ENCODE assay signal across 25 cellular contexts in the genomic region with DNA sequence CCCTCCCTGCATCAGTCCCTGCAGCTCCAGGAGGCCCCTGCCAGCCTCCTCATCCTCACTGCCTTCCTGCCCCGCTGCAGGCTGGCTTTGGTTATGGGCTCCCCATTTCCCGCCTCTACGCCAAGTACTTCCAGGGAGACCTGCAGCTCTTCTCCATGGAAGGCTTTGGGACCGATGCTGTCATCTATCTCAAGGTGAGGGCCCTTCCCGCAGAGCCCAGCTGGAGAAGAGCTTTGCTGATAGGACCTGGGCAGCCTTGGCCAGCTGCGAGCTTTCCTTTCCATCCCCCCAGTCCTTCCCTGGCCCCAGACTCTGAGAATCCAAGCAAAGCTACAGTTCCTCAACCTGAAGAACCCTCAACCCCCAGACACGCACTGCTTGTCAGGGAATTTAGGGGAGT. TPM values are rescaled to one million over a fixed set of nuclear protein-coding genes. Genes with fewer than 3 reads are reported as not detected.
A peak's percentile ranks its signal among the peaks of the same experiment; 100 is the strongest.
DNase-seq lines count a peak whose midpoint lies in the region; ATAC-seq, FAIRE-seq and TF ChIP-seq lines count a peak whose summit lies in the region.
"Had no signal": no experiment of that assay in that cellular context is flagged by ENCODE, and none has a peak within 500 bp of the region (broad histone marks: within the 10 kb centered on the region; RNA-seq: fewer than 3 reads in every experiment).

No MANE protein-coding gene starts in this region.

- H3K36me3 ChIP-seq in neuronal stem cell (replicated peaks in 1 of 2; ENCODE audit: control insufficient read depth in 2 of 2, insufficient read depth in 2 of 2, low read length in 2 of 2) (peaks cover 17 to 43% of the 10 kb centered on the region in 2 donors), tibial artery (peaks cover 33 to 65% (median 58%) of the 10 kb centered on the region in 3 donors)
- H3K36me3 ChIP-seq in CD8-positive, alpha-beta memory T cell (ENCODE audit: insufficient read depth, low read length): no peaks in the 10 kb centered on the region

- peaks cover 21 to 25% of the 10 kb centered on the region in 2 donors for H3K4me1 ChIP-seq in neuronal stem cell (ENCODE audit: control insufficient read depth in 2 of 2, insufficient read depth in 1 of 2, low read depth in 1 of 2, low read length in 2 of 2)
- peaks cover 13 to 31% (median 29%) of the 10 kb centered on the region in 4 donors for H3K4me1 ChIP-seq in tibial artery
- H3K4me1 ChIP-seq in CD8-positive, alpha-beta memory T cell (ENCODE audit: insufficient read depth, low read length): no peaks in the 10 kb centered on the region

- no peak overlapping the region for H2BK5ac ChIP-seq in neuronal stem cell (ENCODE audit: low read length)

- H3K79me1 ChIP-seq in neuronal stem cell (ENCODE audit: low read depth, low read length): peaks cover 2% of the 10 kb centered on the region

- peak overlapping the region; percentile 23 for H3K4ac ChIP-seq in neuronal stem cell (ENCODE audit: low read length)

- H2AFZ ChIP-seq in neuronal stem cell (ENCODE audit: low read length): no peak overlapping the region

- peak overlapping the region; percentile 21 for H3K9ac ChIP-seq in neuronal stem cell (ENCODE audit: low read depth, low read length, poor library complexity)
- H3K9ac ChIP-seq: BLaER1 treated with 17β-estradiol and CSF1 and Interleukin-3, amounts not matched to agents 10 nM and 100 nM; KMS-11 had no signal

- H3K9me3 Mint-ChIP-seq in effector memory CD8-positive, alpha-beta T cell: no peaks in the 10 kb centered on the region
- H3K9me3 Mint-ChIP-seq in CD8-positive, alpha-beta memory T cell: no peaks in the 10 kb centered on the region
- H3K9me3 Mint-ChIP-seq: CD8-positive, alpha-beta T cell had no signal

- H2AK5ac ChIP-seq in neuronal stem cell (ENCODE audit: low read depth, low read length): no peak overlapping the region

- no peaks in the 10 kb centered on the region for H3K27me3 ChIP-seq in neuronal stem cell (ENCODE audit: control insufficient read depth in 3 of 3, insufficient read depth in 3 of 3, low read depth in 1 of 3, low read length in 3 of 3)
- no peaks in the 10 kb centered on the region for H3K27me3 ChIP-seq in tibial artery
- H3K27me3 ChIP-seq in CD8-positive, alpha-beta memory T cell (ENCODE audit: insufficient read depth, low read length, poor library complexity, severe bottlenecking): no peaks in the 10 kb centered on the region
- H3K27me3 ChIP-seq: BLaER1 treated with 17β-estradiol and CSF1 and Interleukin-3, amounts not matched to agents 10 nM and 100 nM; SJSA1 had no signal

- TF ChIP-seq CTCF in tibial artery (IDR thresholded peaks at IDR 0.05): no peak

- H3K36me3 Mint-ChIP-seq in effector memory CD8-positive, alpha-beta T cell (ENCODE audit: insufficient read depth): peaks cover 7% of the 10 kb centered on the region
- H3K36me3 Mint-ChIP-seq in CD8-positive, alpha-beta memory T cell: peaks cover 0 to 55% (median 3%) of the 10 kb centered on the region in 3 donors

- H2BK120ac ChIP-seq in neuronal stem cell (ENCODE audit: low read depth, low read length): no peak overlapping the region

- intact Hi-C loops in Right ventricle myocardium inferior (cut with DNase I) (no loop called here), left ventricle myocardium superior (cut with micrococcal nuclease) (loop anchor here (10.0 kb wide), 1 partner anchor 56 kb away; the partner anchor contains the start of gene SGCA), tibial artery (cut with DNase I; ENCODE audit: low total_unique reads) (no loop called here), posterior cingulate gyrus (cut with DNase I) (no loop called here)

- no peak overlapping the region for H3K4me3 Mint-ChIP-seq in effector memory CD8-positive, alpha-beta T cell
- no peak overlapping the region for H3K4me3 Mint-ChIP-seq in CD8-positive, alpha-beta memory T cell
- H3K4me3 Mint-ChIP-seq: CD8-positive, alpha-beta T cell had no signal

- no CpG with 5 or more reads among the region's 7 CpGs for WGBS in neuronal stem cell (ENCODE audit: extremely low coverage in 2 of 2, insufficient read length in 2 of 2, insufficient replicate concordance in 1 of 2), 2 donors

- no peak for FAIRE-seq in GM19239 (lab: Jason Lieb, UNC)
- FAIRE-seq: G401.6, GM12892, GM18507, H1 had no signal

- POLR2A ChIA-PET in CD8-positive, alpha-beta memory T cell (lab: Charles Lee): no interaction called here

- no peak overlapping the region for H3K14ac ChIP-seq in neuronal stem cell (ENCODE audit: low read length)

- H3K27ac ChIP-seq in neuronal stem cell (replicated peaks; ENCODE audit: low read length) (no peak overlapping the region), tibial artery (peak overlapping the region; percentile 98 to 99)
- H3K27ac ChIP-seq in CD8-positive, alpha-beta memory T cell (ENCODE audit: low read depth, low read length): no peak overlapping the region
- H3K27ac ChIP-seq: 22Rv1; BLaER1 treated with 17β-estradiol and CSF1 and Interleukin-3, amounts not matched to agents 10 nM and 100 nM; KMS-11; SJSA1 had no signal

- H3K27me3 Mint-ChIP-seq in effector memory CD8-positive, alpha-beta T cell: peaks cover 0 to 9% of the 10 kb centered on the region in 2 donors
- no peaks in the 10 kb centered on the region for H3K27me3 Mint-ChIP-seq in CD8-positive, alpha-beta memory T cell

- no peak overlapping the region for H2BK12ac ChIP-seq in neuronal stem cell (ENCODE audit: low read length)

- no peak overlapping the region for H3K4me2 ChIP-seq in neuronal stem cell (ENCODE audit: insufficient read depth, low read length, poor library complexity, severe bottlenecking)
- H3K4me2 ChIP-seq: BLaER1 treated with 17β-estradiol and CSF1 and Interleukin-3, amounts not matched to agents 10 nM and 100 nM; KMS-11 had no signal

- no peak overlapping the region for H2BK15ac ChIP-seq in neuronal stem cell (ENCODE audit: low read length)

- no peak overlapping the region for H3K4me3 ChIP-seq in neuronal stem cell (ENCODE audit: low read length in 2 of 2)
- no peak overlapping the region for H3K4me3 ChIP-seq in tibial artery
- no peak overlapping the region for H3K4me3 ChIP-seq in CD8-positive, alpha-beta memory T cell (ENCODE audit: low read length)
- H3K4me3 ChIP-seq: BLaER1 treated with 17β-estradiol and CSF1 and Interleukin-3, amounts not matched to agents 10 nM and 100 nM; SJSA1 had no signal

- ATAC-seq in Right ventricle myocardium inferior (no peak), left ventricle myocardium superior (no peak)
- ATAC-seq in effector memory CD8-positive, alpha-beta T cell (replicated peaks): no peak
- ATAC-seq: CD8-positive, alpha-beta T cell had no signal

- DNase-seq in Right ventricle myocardium inferior (ENCODE audit: missing footprints): peak; percentile 49
- DNase-seq in left ventricle myocardium superior: no peak
- DNase-seq in effector memory CD8-positive, alpha-beta T cell: no peak
- no peak for DNase-seq in neuronal stem cell (ENCODE audit: low spot score)
- no peak for DNase-seq in tibial artery
- no peak for DNase-seq in CD8-positive, alpha-beta memory T cell
- DNase-seq in posterior cingulate gyrus: no peak
- DNase-seq in GM19239 (ENCODE audit: insufficient read length, low spot score): no peak
- DNase-seq: Calu3; CD8-positive, alpha-beta T cell; NCI-H1105; NCI-H146; NCI-H2029; NCI-H226; NCI-H510A treated with DMSO at 0.1 percent for 48 hours; NCI-H774; NK-92 treated with Interleukin-12 subunit alpha and Interleukin-12 subunit beta, amount 100 ng/mL, for 24 hours had no signal

- H3K9me3 ChIP-seq in neuronal stem cell (replicated peaks in 1 of 2; ENCODE audit: control insufficient read depth in 2 of 2, insufficient read depth in 1 of 2, low read depth in 1 of 2, low read length in 2 of 2): no peaks in the 10 kb centered on the region
- no peaks in the 10 kb centered on the region for H3K9me3 ChIP-seq in tibial artery
- no peaks in the 10 kb centered on the region for H3K9me3 ChIP-seq in CD8-positive, alpha-beta memory T cell (ENCODE audit: low read length)
- H3K9me3 ChIP-seq: BLaER1 treated with 17β-estradiol and CSF1 and Interleukin-3, amounts not matched to agents 10 nM and 100 nM; SJSA1 had no signal

- H3K4me1 Mint-ChIP-seq in effector memory CD8-positive, alpha-beta T cell (ENCODE audit: low read depth in 2 of 2): no peaks in the 10 kb centered on the region
- H3K4me1 Mint-ChIP-seq in CD8-positive, alpha-beta memory T cell: no peaks in the 10 kb centered on the region

- H3K23ac ChIP-seq in neuronal stem cell (ENCODE audit: low read depth, low read length, poor library complexity): no peak overlapping the region

- CTCF ChIA-PET in CD8-positive, alpha-beta memory T cell (lab: Charles Lee): interaction anchor here (0.9 to 1.2 kb wide), 4 partner anchors 11 to 82 kb away, joined by 3 read pairs; no protein-coding TSS in a partner anchor

- peak overlapping the region; percentile 17 for H3K18ac ChIP-seq in neuronal stem cell (ENCODE audit: low read length)

- no peak overlapping the region for H4K91ac ChIP-seq in neuronal stem cell (ENCODE audit: low read depth, low read length, poor library complexity)

- H3K27ac Mint-ChIP-seq in effector memory CD8-positive, alpha-beta T cell: peak overlapping the region; percentile 3 to 22
- H3K27ac Mint-ChIP-seq in CD8-positive, alpha-beta memory T cell: no peak overlapping the region
- H3K27ac Mint-ChIP-seq: CD8-positive, alpha-beta T cell had no signal

- H4K8ac ChIP-seq in neuronal stem cell (ENCODE audit: low read depth, low read length): no peak overlapping the region

RNA-seq across cellular contexts. Expression of gene PDK2, which starts 14.1 kb away (rescaled TPM):
- total RNA-seq in Right ventricle myocardium inferior (260 TPM), left ventricle myocardium superior (277 TPM)
- polyA plus RNA-seq in neuronal stem cell (2013, experiment 1 of 2): 40.5 TPM
- 39.2 TPM for polyA plus RNA-seq in neuronal stem cell (2013, experiment 2 of 2)
- total RNA-seq in CD8-positive, alpha-beta memory T cell: 10 to 100 TPM; 19.5 to 22.4 TPM
- polyA plus RNA-seq in CD8-positive, alpha-beta memory T cell: 41.2 TPM

RNA-seq across cellular contexts. Expression of gene SAMD14, which starts 20.8 kb away (rescaled TPM):
- total RNA-seq in Right ventricle myocardium inferior (1.7 TPM), left ventricle myocardium superior (1.2 TPM)
- 31.6 TPM for polyA plus RNA-seq in neuronal stem cell (2013, experiment 1 of 2)
- 33.4 TPM for polyA plus RNA-seq in neuronal stem cell (2013, experiment 2 of 2)
- 1 to 10 TPM in 1 of 2 experiments, under 1 TPM in 1; 0.92 to 1.3 TPM for total RNA-seq in CD8-positive, alpha-beta memory T cell
- polyA plus RNA-seq in CD8-positive, alpha-beta memory T cell: not detected
- total RNA-seq: Calu3 had no signal

RNA-seq across cellular contexts. Expression of gene PPP1R9B, which starts 41.3 kb away (rescaled TPM):
- total RNA-seq in Right ventricle myocardium inferior (38.4 TPM), left ventricle myocardium superior (37.6 TPM)
- polyA plus RNA-seq in neuronal stem cell (2013, experiment 1 of 2): 19.8 TPM
- 19.4 TPM for polyA plus RNA-seq in neuronal stem cell (2013, experiment 2 of 2)
- total RNA-seq in CD8-positive, alpha-beta memory T cell: 10 to 100 TPM; 86.9 to 89.0 TPM
- polyA plus RNA-seq in CD8-positive, alpha-beta memory T cell: 1.7 TPM

RNA-seq across cellular contexts. Expression of gene ITGA3, which starts 53.3 kb away (rescaled TPM):
- 16.4 TPM for total RNA-seq in Right ventricle myocardium inferior
- 16.5 TPM for total RNA-seq in left ventricle myocardium superior
- polyA plus RNA-seq in neuronal stem cell (2013, experiment 1 of 2): 8.3 TPM
- 6.8 TPM for polyA plus RNA-seq in neuronal stem cell (2013, experiment 2 of 2)
- total RNA-seq in CD8-positive, alpha-beta memory T cell: 10 to 100 TPM; 11.8 to 12.5 TPM
- 2.7 TPM for polyA plus RNA-seq in CD8-positive, alpha-beta memory T cell

RNA-seq across cellular contexts. Expression of gene SGCA, which starts 56.6 kb away (rescaled TPM):
- total RNA-seq in Right ventricle myocardium inferior: 151 TPM
- total RNA-seq in left ventricle myocardium superior: 155 TPM
- 0.57 TPM for polyA plus RNA-seq in neuronal stem cell (2013, experiment 1 of 2)
- 0.35 TPM for polyA plus RNA-seq in neuronal stem cell (2013, experiment 2 of 2)
- under 1 TPM in 1 of 2 experiments, not detected in 1; 0.31 TPM for total RNA-seq in CD8-positive, alpha-beta memory T cell
- not detected for polyA plus RNA-seq in CD8-positive, alpha-beta memory T cell
- total RNA-seq: Calu3, H1 had no signal

Comparison
In these comparisons a context has a peak if more than half of its experiments do, and no peak if none do; other contexts are left out.
1. H3K27ac Mint-ChIP-seq: peak in effector memory CD8-positive, alpha-beta T cell (2 of 2); none in CD8-positive, alpha-beta memory T cell (0 of 8).
2. H3K27ac ChIP-seq: peak in tibial artery (2 of 2); none in neuronal stem cell (single experiment) and CD8-positive, alpha-beta memory T cell (single experiment).
3. RNA of gene PDK2, which starts 14.1 kb away (total RNA-seq): 277 TPM in left ventricle myocardium superior (single experiment) and 260 TPM in Right ventricle myocardium inferior (single experiment); 19.5 to 22.4 TPM in CD8-positive, alpha-beta memory T cell; every median in the first group is over 10 times any median in the second.